Comparison of ENCODE assay signal across 13 cellular contexts in genomic region chr22:50456466-50457234, GRCh38. TPM values are rescaled to one million over a fixed set of nuclear protein-coding genes. Genes with fewer than 3 reads are reported as not detected.
DNase-seq lines count a peak whose midpoint lies in the region; ATAC-seq, FAIRE-seq and TF ChIP-seq lines count a peak whose summit lies in the region.
"Had no signal": no experiment of that assay in that cellular context is flagged by ENCODE, and none has a peak within 500 bp of the region (broad histone marks: within the 10 kb centered on the region; RNA-seq: fewer than 3 reads in every experiment).

No MANE protein-coding gene starts in this region.

- H3K9ac ChIP-seq in K562 (ENCODE audit: insufficient read depth in 1 of 2, low read depth in 2 of 2, low read length in 2 of 2) (no peak overlapping the region), neural progenitor cell (no peak overlapping the region)

- H3K9me3 ChIP-seq in K562 (replicated peaks; ENCODE audit: control insufficient read depth, insufficient read depth, low read depth, low read length): no peaks in the 10 kb centered on the region
- H3K9me3 ChIP-seq in neural progenitor cell (ENCODE audit: low read depth): no peaks in the 10 kb centered on the region
- H3K9me3 ChIP-seq: sigmoid colon had no signal

- no peak overlapping the region for H3K4me3 Mint-ChIP-seq in activated CD8-positive, alpha-beta memory T cell treated with anti-CD3 and anti-CD28 coated beads, Interleukin-2, amount 10 ng/mL, durations not matched to agents 7 days and 5 days
- no peak overlapping the region for H3K4me3 Mint-ChIP-seq in IgD-negative memory B cell
- no peak overlapping the region for H3K4me3 Mint-ChIP-seq in neural progenitor cell
- H3K4me3 Mint-ChIP-seq: dendritic cell treated with granulocyte-macrophage colony-stimulating factor and Interleukin-4, amounts not matched to agents 40 ng/mL and 50 ng/mL, for 4 days had no signal

- intact Hi-C loops in K562 (cut with micrococcal nuclease): no loop called here

- peaks cover 9% of the 10 kb centered on the region for H3K4me1 Mint-ChIP-seq in activated CD8-positive, alpha-beta memory T cell treated with anti-CD3 and anti-CD28 coated beads, Interleukin-2, amount 10 ng/mL, durations not matched to agents 7 days and 5 days
- H3K4me1 Mint-ChIP-seq in IgD-negative memory B cell: peaks cover 0 to 5% (median 1%) of the 10 kb centered on the region in 3 donors
- H3K4me1 Mint-ChIP-seq in neural progenitor cell: no peaks in the 10 kb centered on the region

- H3K27me3 ChIP-seq in K562 (ENCODE audit: control insufficient read depth in 2 of 2, insufficient read depth in 2 of 2, low read length in 2 of 2) (no peaks in the 10 kb centered on the region), neural progenitor cell (no peaks in the 10 kb centered on the region)
- H3K27me3 ChIP-seq: sigmoid colon had no signal

- no TSS peak for BruUV-seq in K562 (replicated peaks; lab: Mats Ljungman, UMichigan)

- H3K79me2 ChIP-seq in K562 (ENCODE audit: control insufficient read depth, insufficient read depth, low read length): no peaks in the 10 kb centered on the region
- H3K79me2 ChIP-seq in neural progenitor cell (ENCODE audit: low read depth): no peaks in the 10 kb centered on the region

- DNase-seq in activated CD8-positive, alpha-beta memory T cell treated with anti-CD3 and anti-CD28 coated beads, Interleukin-2, amount 10 ng/mL, durations not matched to agents 7 days and 5 days: no peak
- no peak for DNase-seq in activated CD8-positive, alpha-beta memory T cell treated with anti-CD3 and anti-CD28 coated beads for 24 hours
- DNase-seq in K562 (ENCODE audit: extremely low read depth in 1 of 4, low spot score in 3 of 4) (peak in 2 of 4 experiments; percentile 23 to 38), neural progenitor cell (ENCODE audit: low spot score) (peak; percentile 41), NCI-H2227 (lab: John Stamatoyannopoulos, UW; ENCODE audit: unreplicated experiment) (no peak), NCI-H748 (lab: John Stamatoyannopoulos, UW; ENCODE audit: unreplicated experiment) (no peak)
- DNase-seq: activated gamma-delta T cell, NCI-H187, sigmoid colon had no signal

- FAIRE-seq in K562 (lab: Jason Lieb, UNC): no peak
- FAIRE-seq: TTC549 had no signal

- no peaks in the 10 kb centered on the region for H3K9me3 Mint-ChIP-seq in activated CD8-positive, alpha-beta memory T cell treated with anti-CD3 and anti-CD28 coated beads, Interleukin-2, amount 10 ng/mL, durations not matched to agents 7 days and 5 days (ENCODE audit: low read depth)
- no peaks in the 10 kb centered on the region for H3K9me3 Mint-ChIP-seq in IgD-negative memory B cell
- H3K9me3 Mint-ChIP-seq in neural progenitor cell: no peaks in the 10 kb centered on the region
- H3K9me3 Mint-ChIP-seq: dendritic cell treated with granulocyte-macrophage colony-stimulating factor and Interleukin-4, amounts not matched to agents 40 ng/mL and 50 ng/mL, for 4 days had no signal

- peak; percentile 30 to 44 (median 33); a peak in 5 of 6 replicates for TF ChIP-seq CTCF in K562 (IDR thresholded peaks at IDR 0.05 in 2 of 3, conservative IDR thresholded peaks at IDR 0.05 in 1 of 3; ENCODE audit: insufficient read depth in 2 of 3, low read depth in 1 of 3, low read length in 3 of 3)
- TF ChIP-seq CTCF in neural progenitor cell (IDR thresholded peaks at IDR 0.05): peak; percentile 44

- H3K9me1 ChIP-seq in K562 (ENCODE audit: control insufficient read depth, insufficient read depth, low read length): no peaks in the 10 kb centered on the region

- no peak for TF ChIP-seq EP300 in K562 (IDR thresholded peaks at IDR 0.05; ENCODE audit: low read length)

- TF ChIP-seq RAD21 in K562 (CRISPR knock-in tag; conservative IDR thresholded peaks at IDR 0.05 in 1 of 2, IDR thresholded peaks at IDR 0.05 in 1 of 2): no peak

- TF ChIP-seq POLR2A in K562 (conservative IDR thresholded peaks at IDR 0.05): no peak

- H3F3A ChIP-seq in neural progenitor cell (ENCODE audit: low read depth): no peaks in the 10 kb centered on the region

- POLR2A ChIA-PET in K562 (lab: Yijun Ruan, JAX): no interaction called here

- 84% methylated on average over 14 of the region's 34 CpGs for WGBS in K562 (ENCODE audit: insufficient coverage, low coverage, missing lambda C conversion rate)

- H3K4me3 ChIP-seq in K562: no peak overlapping the region
- H3K4me3 ChIP-seq in neural progenitor cell: no peak overlapping the region
- H3K4me3 ChIP-seq: sigmoid colon had no signal

- H3K36me3 ChIP-seq in K562 (ENCODE audit: control insufficient read depth, insufficient read depth, low read length) (peaks cover 53% of the 10 kb centered on the region; the same call in 1 of the 3 replicates), neural progenitor cell (no peaks in the 10 kb centered on the region)

- in situ Hi-C loops in K562 (cut with MboI): no loop called here

- H3K36me3 Mint-ChIP-seq in activated CD8-positive, alpha-beta memory T cell treated with anti-CD3 and anti-CD28 coated beads, Interleukin-2, amount 10 ng/mL, durations not matched to agents 7 days and 5 days: peaks cover 25% of the 10 kb centered on the region
- H3K36me3 Mint-ChIP-seq in IgD-negative memory B cell: peaks cover 2% of the 10 kb centered on the region
- peaks cover 17% of the 10 kb centered on the region for H3K36me3 Mint-ChIP-seq in neural progenitor cell

- H3K27ac ChIP-seq in K562 (ENCODE audit: extremely low read depth, low read depth, low read length) (no peak overlapping the region), neural progenitor cell (no peak overlapping the region)
- H3K27ac ChIP-seq: sigmoid colon had no signal

- H3K4me1 ChIP-seq in K562 (replicated peaks in 1 of 2; ENCODE audit: control insufficient read depth in 2 of 2, insufficient read depth in 2 of 2, low read length in 2 of 2) (peaks cover 0 to 4% of the 10 kb centered on the region in 2 experiments; a peak in 2 of 5 replicates), neural progenitor cell (no peaks in the 10 kb centered on the region)
- H3K4me1 ChIP-seq: sigmoid colon had no signal

- peak overlapping the region; percentile 18 for H3K27ac Mint-ChIP-seq in activated CD8-positive, alpha-beta memory T cell treated with anti-CD3 and anti-CD28 coated beads, Interleukin-2, amount 10 ng/mL, durations not matched to agents 7 days and 5 days
- H3K27ac Mint-ChIP-seq in IgD-negative memory B cell (peak overlapping the region in 2 of 3 donors; percentile 56 to 86), neural progenitor cell (no peak overlapping the region)

- H2AFZ ChIP-seq in K562 (ENCODE audit: low read depth, low read length) (no peak overlapping the region), neural progenitor cell (replicated peaks) (no peak overlapping the region)

- CTCF ChIA-PET in activated CD8-positive, alpha-beta memory T cell treated with anti-CD3 and anti-CD28 coated beads, Interleukin-2, amount 10 ng/mL, durations not matched to agents 7 days and 5 days (lab: Charles Lee): interaction anchor here (1.0 to 2.5 kb wide), 5 partner anchors 9 to 69 kb away, joined by 3 to 11 read pairs (median 3); partner anchors contain the start of gene SCO2
- CTCF ChIA-PET in K562 (lab: Yijun Ruan, JAX; ENCODE audit: low intra/inter-chr PET ratio): no interaction called here

- H3K27me3 Mint-ChIP-seq in activated CD8-positive, alpha-beta memory T cell treated with anti-CD3 and anti-CD28 coated beads, Interleukin-2, amount 10 ng/mL, durations not matched to agents 7 days and 5 days: no peaks in the 10 kb centered on the region
- H3K27me3 Mint-ChIP-seq in IgD-negative memory B cell: no peaks in the 10 kb centered on the region
- no peaks in the 10 kb centered on the region for H3K27me3 Mint-ChIP-seq in neural progenitor cell (ENCODE audit: insufficient read depth, low read depth)
- H3K27me3 Mint-ChIP-seq: dendritic cell treated with granulocyte-macrophage colony-stimulating factor and Interleukin-4, amounts not matched to agents 40 ng/mL and 50 ng/mL, for 4 days had no signal

- ATAC-seq in activated CD8-positive, alpha-beta memory T cell treated with anti-CD3 and anti-CD28 coated beads, Interleukin-2, amount 10 ng/mL, durations not matched to agents 7 days and 5 days: no peak
- ATAC-seq in K562 (peak; percentile 79), GM21526 (IDR thresholded peaks at IDR 0.05; ENCODE audit: low FRiP score, unreplicated experiment) (no peak)

- no peaks in the 10 kb centered on the region for H4K20me1 ChIP-seq in K562 (replicated peaks; ENCODE audit: control insufficient read depth, insufficient read depth, low read length)
- H4K20me1 ChIP-seq in neural progenitor cell (ENCODE audit: low read depth): peaks cover 5% of the 10 kb centered on the region

- H3K4me2 ChIP-seq in K562 (ENCODE audit: insufficient read depth, low read length) (no peak overlapping the region), neural progenitor cell (no peak overlapping the region)

RNA-seq across cellular contexts. Expression of gene SBF1, which starts 18.2 kb away (rescaled TPM):
- total RNA-seq in activated CD8-positive, alpha-beta memory T cell treated with anti-CD3 and anti-CD28 coated beads, Interleukin-2, amount 10 ng/mL, durations not matched to agents 7 days and 5 days: 100 to 1,000 TPM; 192 to 207 TPM
- polyA plus RNA-seq in IgD-negative memory B cell (17.5 TPM), K562 (2011; rRNA removed) (11.4 and 16.7 TPM in 2 replicates), K562 (2014; fragmentation: Illumina TruSeq; extraction: Trizol) (6.7 and 15.5 TPM in 2 replicates), K562 (2014; fragmentation: Nextera tagmentation; extraction: Ambion mirVana) (under 1 TPM; 0.44 to 0.55 TPM), K562 (2014; rRNA removed) (22.3 and 24.3 TPM in 2 replicates)
- total RNA-seq in K562 (2011; cell fraction: chromatin; rRNA removed; ENCODE audit: low replicate concordance): 101 and 307 TPM in 2 replicates
- 152 and 193 TPM in 2 replicates for total RNA-seq in K562 (2011; cell fraction: nucleolus; rRNA removed)
- total RNA-seq in K562 (2011; cell fraction: nucleoplasm; rRNA removed): 127 and 140 TPM in 2 replicates
- total RNA-seq in K562 (2014; rRNA removed) (26.9 and 36.8 TPM in 2 replicates), K562 (2014; rRNA removed; fragmentation: Illumina TruSeq; extraction: Trizol) (2.9 and 5.3 TPM in 2 replicates), K562 (2015; rRNA removed; fragmentation: Illumina TruSeq; extraction: Trizol) (14.9 and 16.1 TPM in 2 replicates), K562 (2021) (47.3 and 50.4 TPM in 2 replicates), neural progenitor cell (ENCODE audit: low replicate concordance) (25.8 and 65.8 TPM in 2 replicates)
- 15.1 and 27.2 TPM in 2 replicates for polyA plus RNA-seq in K562 (2011; cell fraction: cytosol; rRNA removed)
- 117 and 136 TPM in 2 replicates for polyA plus RNA-seq in K562 (2011; cell fraction: nucleus; rRNA removed)
- polyA plus RNA-seq in K562 (2012): 21.3 and 38.3 TPM in 2 replicates
- 9.9 and 19.7 TPM in 2 replicates for polyA minus RNA-seq in K562 (2011; rRNA and poly(A)+ RNA removed)
- polyA minus RNA-seq in K562 (2011; cell fraction: cytosol; rRNA and poly(A)+ RNA removed): 27.2 and 27.4 TPM in 2 replicates
- polyA minus RNA-seq in K562 (2011; cell fraction: nucleus; rRNA and poly(A)+ RNA removed): 51.2 and 58.9 TPM in 2 replicates

RNA-seq across cellular contexts. Expression of gene ADM2, which starts 24.7 kb away (rescaled TPM):
- 1 to 10 TPM; 4.7 to 5.3 TPM for total RNA-seq in activated CD8-positive, alpha-beta memory T cell treated with anti-CD3 and anti-CD28 coated beads, Interleukin-2, amount 10 ng/mL, durations not matched to agents 7 days and 5 days
- polyA plus RNA-seq in IgD-negative memory B cell: 1.5 TPM
- 2.7 and 6.7 TPM in 2 replicates for total RNA-seq in K562 (2011; cell fraction: chromatin; rRNA removed; ENCODE audit: low replicate concordance)
- 7.2 and 7.8 TPM in 2 replicates for total RNA-seq in K562 (2011; cell fraction: nucleolus; rRNA removed)
- total RNA-seq in K562 (2011; cell fraction: nucleoplasm; rRNA removed): 3.7 and 4.7 TPM in 2 replicates
- 1.5 and 1.8 TPM in 2 replicates for total RNA-seq in K562 (2014; rRNA removed)
- total RNA-seq in K562 (2014; rRNA removed; fragmentation: Illumina TruSeq; extraction: Trizol): 0.33 and 0.41 TPM in 2 replicates
- 0.08 and 0.11 TPM in 2 replicates for total RNA-seq in K562 (2015; rRNA removed; fragmentation: Illumina TruSeq; extraction: Trizol)
- total RNA-seq in K562 (2021): 3.4 and 5.1 TPM in 2 replicates
- polyA plus RNA-seq in K562 (2011; rRNA removed): 0.38 and 1.1 TPM in 2 replicates
- 0.69 and 0.74 TPM in 2 replicates for polyA plus RNA-seq in K562 (2011; cell fraction: cytosol; rRNA removed)
- 1.0 and 1.2 TPM in 2 replicates for polyA plus RNA-seq in K562 (2011; cell fraction: nucleus; rRNA removed)
- polyA plus RNA-seq in K562 (2012): 1.1 and 19.5 TPM in 2 replicates
- polyA plus RNA-seq in K562 (2014; fragmentation: Illumina TruSeq; extraction: Trizol): 1.7 and 2.9 TPM in 2 replicates
- under 1 TPM; 0.22 to 0.31 TPM for polyA plus RNA-seq in K562 (2014; fragmentation: Nextera tagmentation; extraction: Ambion mirVana)
- 1.3 and 2.2 TPM in 2 replicates for polyA plus RNA-seq in K562 (2014; rRNA removed)
- 0.39 and 0.60 TPM in 2 replicates for polyA minus RNA-seq in K562 (2011; rRNA and poly(A)+ RNA removed)
- polyA minus RNA-seq in K562 (2011; cell fraction: cytosol; rRNA and poly(A)+ RNA removed): 0.48 and 1.1 TPM in 2 replicates
- polyA minus RNA-seq in K562 (2011; cell fraction: nucleus; rRNA and poly(A)+ RNA removed): 1.5 and 2.6 TPM in 2 replicates
- 0.13 and 2.6 TPM in 2 replicates for total RNA-seq in neural progenitor cell (ENCODE audit: low replicate concordance)
- total RNA-seq: sigmoid colon had no signal

RNA-seq across cellular contexts. Expression of gene MIOX, which starts 30.0 kb away (rescaled TPM):
- total RNA-seq in activated CD8-positive, alpha-beta memory T cell treated with anti-CD3 and anti-CD28 coated beads, Interleukin-2, amount 10 ng/mL, durations not matched to agents 7 days and 5 days: under 1 TPM; 0.23 to 0.61 TPM
- polyA plus RNA-seq in IgD-negative memory B cell: not detected
- total RNA-seq in K562 (2011; cell fraction: chromatin; rRNA removed; ENCODE audit: low replicate concordance): 0.46 TPM in 1 of 2 replicates, not detected in the other
- total RNA-seq in K562 (2011; cell fraction: nucleolus; rRNA removed): 0.39 TPM in 1 of 2 replicates, not detected in the other
- total RNA-seq in K562 (2011; cell fraction: nucleoplasm; rRNA removed): 0.59 TPM in 1 of 2 replicates, not detected in the other
- total RNA-seq in K562 (2014; rRNA removed): not detected in 2 replicates
- total RNA-seq in K562 (2014; rRNA removed; fragmentation: Illumina TruSeq; extraction: Trizol): not detected in 2 replicates
- total RNA-seq in K562 (2015; rRNA removed; fragmentation: Illumina TruSeq; extraction: Trizol): not detected in 2 replicates
- total RNA-seq in K562 (2021): not detected in 2 replicates
- polyA plus RNA-seq in K562 (2011; rRNA removed): 0.08 TPM in 2 replicates
- polyA plus RNA-seq in K562 (2011; cell fraction: cytosol; rRNA removed): 0.10 TPM in 1 of 2 replicates, not detected in the other
- polyA plus RNA-seq in K562 (2011; cell fraction: nucleus; rRNA removed): 0.35 and 0.81 TPM in 2 replicates
- polyA plus RNA-seq in K562 (2012): 0.04 and 0.80 TPM in 2 replicates
- polyA plus RNA-seq in K562 (2014; fragmentation: Illumina TruSeq; extraction: Trizol): not detected in 2 replicates
- polyA plus RNA-seq in K562 (2014; fragmentation: Nextera tagmentation; extraction: Ambion mirVana): not detected
- not detected in 2 replicates for polyA plus RNA-seq in K562 (2014; rRNA removed)
- polyA minus RNA-seq in K562 (2011; rRNA and poly(A)+ RNA removed): not detected in 2 replicates
- polyA minus RNA-seq in K562 (2011; cell fraction: cytosol; rRNA and poly(A)+ RNA removed): not detected in 2 replicates
- polyA minus RNA-seq in K562 (2011; cell fraction: nucleus; rRNA and poly(A)+ RNA removed): not detected in 2 replicates
- total RNA-seq in neural progenitor cell (ENCODE audit: low replicate concordance): not detected in 2 replicates
- total RNA-seq: sigmoid colon had no signal

RNA-seq across cellular contexts. Expression of gene LMF2, which starts 50.9 kb away (rescaled TPM):
- 100 to 1,000 TPM in 1 of 2 experiments, 10 to 100 TPM in 1; 98.6 to 138 TPM for total RNA-seq in activated CD8-positive, alpha-beta memory T cell treated with anti-CD3 and anti-CD28 coated beads, Interleukin-2, amount 10 ng/mL, durations not matched to agents 7 days and 5 days
- polyA plus RNA-seq in IgD-negative memory B cell (26.4 TPM), K562 (2011; rRNA removed) (8.8 and 19.2 TPM in 2 replicates), K562 (2014; fragmentation: Illumina TruSeq; extraction: Trizol) (3.2 and 13.6 TPM in 2 replicates), K562 (2014; fragmentation: Nextera tagmentation; extraction: Ambion mirVana) (under 1 TPM; 0.08 to 0.39 TPM), K562 (2014; rRNA removed) (31.7 and 32.7 TPM in 2 replicates)
- 23.7 and 131 TPM in 2 replicates for total RNA-seq in K562 (2011; cell fraction: chromatin; rRNA removed; ENCODE audit: low replicate concordance)
- total RNA-seq in K562 (2011; cell fraction: nucleolus; rRNA removed): 145 and 174 TPM in 2 replicates
- total RNA-seq in K562 (2011; cell fraction: nucleoplasm; rRNA removed): 53.0 and 58.1 TPM in 2 replicates
- total RNA-seq in K562 (2014; rRNA removed) (18.1 and 26.0 TPM in 2 replicates), K562 (2014; rRNA removed; fragmentation: Illumina TruSeq; extraction: Trizol) (0.67 and 1.2 TPM in 2 replicates), K562 (2015; rRNA removed; fragmentation: Illumina TruSeq; extraction: Trizol) (7.5 and 7.6 TPM in 2 replicates), K562 (2021) (35.8 and 37.1 TPM in 2 replicates), neural progenitor cell (ENCODE audit: low replicate concordance) (7.1 and 38.2 TPM in 2 replicates)
- polyA plus RNA-seq in K562 (2011; cell fraction: cytosol; rRNA removed): 17.7 and 43.8 TPM in 2 replicates
- 202 and 324 TPM in 2 replicates for polyA plus RNA-seq in K562 (2011; cell fraction: nucleus; rRNA removed)
- polyA plus RNA-seq in K562 (2012): 22.2 and 47.8 TPM in 2 replicates
- 3.2 and 3.9 TPM in 2 replicates for polyA minus RNA-seq in K562 (2011; rRNA and poly(A)+ RNA removed)
- polyA minus RNA-seq in K562 (2011; cell fraction: cytosol; rRNA and poly(A)+ RNA removed): 17.6 and 18.8 TPM in 2 replicates
- 38.4 and 48.2 TPM in 2 replicates for polyA minus RNA-seq in K562 (2011; cell fraction: nucleus; rRNA and poly(A)+ RNA removed)

RNA-seq across cellular contexts. Expression of gene NCAPH2, which starts 51.4 kb away (rescaled TPM):
- 100 to 1,000 TPM; 136 to 181 TPM for total RNA-seq in activated CD8-positive, alpha-beta memory T cell treated with anti-CD3 and anti-CD28 coated beads, Interleukin-2, amount 10 ng/mL, durations not matched to agents 7 days and 5 days
- polyA plus RNA-seq in IgD-negative memory B cell: 39.4 TPM
- 73.5 and 259 TPM in 2 replicates for total RNA-seq in K562 (2011; cell fraction: chromatin; rRNA removed; ENCODE audit: low replicate concordance)
- total RNA-seq in K562 (2011; cell fraction: nucleolus; rRNA removed): 203 and 218 TPM in 2 replicates
- 91.6 and 121 TPM in 2 replicates for total RNA-seq in K562 (2011; cell fraction: nucleoplasm; rRNA removed)
- total RNA-seq in K562 (2014; rRNA removed): 72.3 and 79.2 TPM in 2 replicates
- total RNA-seq in K562 (2014; rRNA removed; fragmentation: Illumina TruSeq; extraction: Trizol): 20.2 and 24.3 TPM in 2 replicates
- 40.5 and 42.9 TPM in 2 replicates for total RNA-seq in K562 (2015; rRNA removed; fragmentation: Illumina TruSeq; extraction: Trizol)
- 83.2 and 88.6 TPM in 2 replicates for total RNA-seq in K562 (2021)
- polyA plus RNA-seq in K562 (2011; rRNA removed): 31.2 and 43.9 TPM in 2 replicates
- polyA plus RNA-seq in K562 (2011; cell fraction: cytosol; rRNA removed): 48.1 and 62.5 TPM in 2 replicates
- polyA plus RNA-seq in K562 (2011; cell fraction: nucleus; rRNA removed): 140 and 169 TPM in 2 replicates
- polyA plus RNA-seq in K562 (2012): 46.4 and 80.8 TPM in 2 replicates
- 32.4 and 44.0 TPM in 2 replicates for polyA plus RNA-seq in K562 (2014; fragmentation: Illumina TruSeq; extraction: Trizol)
- polyA plus RNA-seq in K562 (2014; fragmentation: Nextera tagmentation; extraction: Ambion mirVana): 10 to 100 TPM in 1 of 2 experiments, 1 to 10 TPM in 1; 3.6 to 10.0 TPM
- 63.3 and 67.1 TPM in 2 replicates for polyA plus RNA-seq in K562 (2014; rRNA removed)
- polyA minus RNA-seq in K562 (2011; rRNA and poly(A)+ RNA removed): 20.3 and 21.0 TPM in 2 replicates
- polyA minus RNA-seq in K562 (2011; cell fraction: cytosol; rRNA and poly(A)+ RNA removed): 44.2 and 53.0 TPM in 2 replicates
- polyA minus RNA-seq in K562 (2011; cell fraction: nucleus; rRNA and poly(A)+ RNA removed): 37.6 and 55.5 TPM in 2 replicates
- 41.2 and 64.4 TPM in 2 replicates for total RNA-seq in neural progenitor cell (ENCODE audit: low replicate concordance)
